In genomic region chr12:132363661-132364347, GRCh38 we compare ENCODE assay signal across 24 cellular contexts. TPM values are rescaled to one million over a fixed set of nuclear protein-coding genes. Genes with fewer than 3 reads are reported as not detected.
"Had no signal": no experiment of that assay in that cellular context is flagged by ENCODE, and none has a peak within 500 bp of the region (broad histone marks: within the 10 kb centered on the region; RNA-seq: fewer than 3 reads in every experiment).

No MANE protein-coding gene starts in this region.

- H3K27ac ChIP-seq: heart left ventricle, neutrophil, ovary, skin epidermis, thyroid gland had no signal

- H3K9me3 Mint-ChIP-seq: naive thymus-derived CD8-positive, alpha-beta T cell; stimulated activated naive CD8-positive, alpha-beta T cell treated with anti-CD3 and anti-CD28 coated beads, Interleukin-15, Interleukin-2, amounts not matched to agents 100 ng/mL and 50 ng/mL, for 24 hours had no signal

- H3K4me1 ChIP-seq: heart left ventricle had no signal

- ATAC-seq: heart left ventricle; left colon; naive thymus-derived CD8-positive, alpha-beta T cell; right cardiac atrium had no signal

- DNase-seq: activated CD4-positive, alpha-beta T cell treated with anti-CD3 and anti-CD28 coated beads, Interleukin-2, amount 50 U/mL, for 4 hours; activated CD8-positive, alpha-beta memory T cell treated with anti-CD3 and anti-CD28 coated beads for 24 hours; activated CD8-positive, alpha-beta memory T cell treated with anti-CD3 and anti-CD28 coated beads, Interleukin-2, amount 50 U/mL, for 4 hours; activated naive CD4-positive, alpha-beta T cell treated with anti-CD3 and anti-CD28 coated beads, Interleukin-2, amount 10 ng/mL, durations not matched to agents 7 days and 5 days; activated T-cell treated with anti-CD3 and anti-CD28 coated beads, Interleukin-2, amount 50 U/mL, for 48 hours; amygdala; cerebellar nuclear complex; cortex of kidney; islet precursor cell; left colon; stimulated activated CD4-positive, alpha-beta T cell treated with anti-CD3 and anti-CD28 coated beads, Interleukin-1b, Interleukin-23, amount 100 ng/mL, for 48 hours; T-helper 9 cell; thyroid gland had no signal

- H3K27me3 Mint-ChIP-seq: activated naive CD4-positive, alpha-beta T cell treated with anti-CD3 and anti-CD28 coated beads, Interleukin-2, amount 10 ng/mL, durations not matched to agents 7 days and 5 days; stimulated activated naive CD8-positive, alpha-beta T cell treated with anti-CD3 and anti-CD28 coated beads, Interleukin-15, Interleukin-2, amounts not matched to agents 100 ng/mL and 50 ng/mL, for 24 hours had no signal

- H3K36me3 Mint-ChIP-seq: mesothelial cell of epicardium; naive thymus-derived CD8-positive, alpha-beta T cell had no signal

- H3K4me3 Mint-ChIP-seq: activated naive CD4-positive, alpha-beta T cell treated with anti-CD3 and anti-CD28 coated beads, Interleukin-2, amount 10 ng/mL, durations not matched to agents 7 days and 5 days; mesothelial cell of epicardium; naive thymus-derived CD8-positive, alpha-beta T cell; stimulated activated naive CD8-positive, alpha-beta T cell treated with anti-CD3 and anti-CD28 coated beads, Interleukin-15, Interleukin-2, amounts not matched to agents 100 ng/mL and 50 ng/mL, for 24 hours had no signal

- H3K36me3 ChIP-seq: heart left ventricle, neutrophil, ovary, thyroid gland had no signal

- FAIRE-seq: endometrium had no signal

- H3K4me3 ChIP-seq: heart left ventricle, ovary, skin epidermis, thyroid gland had no signal

- H3K27me3 ChIP-seq: neutrophil, ovary, thyroid gland had no signal

- H3K4me1 Mint-ChIP-seq: activated naive CD4-positive, alpha-beta T cell treated with anti-CD3 and anti-CD28 coated beads, Interleukin-2, amount 10 ng/mL, durations not matched to agents 7 days and 5 days; mesothelial cell of epicardium; naive thymus-derived CD8-positive, alpha-beta T cell had no signal

- H3K9me3 ChIP-seq: neutrophil, ovary, thyroid gland had no signal

- H3K27ac Mint-ChIP-seq: activated naive CD4-positive, alpha-beta T cell treated with anti-CD3 and anti-CD28 coated beads, Interleukin-2, amount 10 ng/mL, durations not matched to agents 7 days and 5 days; mesothelial cell of epicardium; naive thymus-derived CD8-positive, alpha-beta T cell; stimulated activated naive CD8-positive, alpha-beta T cell treated with anti-CD3 and anti-CD28 coated beads, Interleukin-15, Interleukin-2, amounts not matched to agents 100 ng/mL and 50 ng/mL, for 24 hours had no signal

RNA-seq across cellular contexts. Expression of gene GALNT9, which starts 34.4 kb away (rescaled TPM):
- total RNA-seq: epithelial cell of proximal tubule; fibroblast of villous mesenchyme; naive thymus-derived CD8-positive, alpha-beta T cell had no signal
- polyA plus RNA-seq: heart left ventricle; naive thymus-derived CD8-positive, alpha-beta T cell had no signal
